ENCODE assay signal across 21 cellular contexts in the genomic region with DNA sequence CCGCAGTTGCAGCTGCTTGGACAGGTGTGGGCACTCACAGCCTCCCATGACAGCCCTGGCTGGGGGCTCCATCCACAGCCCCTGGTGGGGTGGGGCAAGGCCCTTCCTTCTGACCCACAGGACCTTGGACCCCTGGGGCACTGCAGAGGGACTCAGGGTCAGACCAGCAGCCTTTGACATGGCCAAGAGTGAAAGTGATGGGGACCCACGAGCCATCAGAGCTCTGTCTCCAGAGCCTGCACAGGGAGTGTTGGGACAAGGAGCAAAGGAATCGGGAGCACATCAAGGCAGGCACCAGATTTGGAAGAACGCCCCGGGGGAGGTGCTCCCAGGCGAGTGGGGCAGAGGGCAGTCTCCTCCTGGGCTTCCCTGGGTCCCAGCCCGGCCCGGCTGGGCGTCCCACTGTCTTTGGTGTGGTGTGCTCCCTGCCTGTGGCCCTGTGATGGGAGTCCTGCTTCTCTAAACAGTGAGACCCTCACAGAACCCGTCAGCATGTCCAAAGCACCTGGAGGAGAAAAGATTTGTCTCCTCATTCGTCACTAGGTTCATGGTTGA.
"Had no signal": no experiment of that assay in that cellular context is flagged by ENCODE, and none has a peak within 500 bp of the region (broad histone marks: within the 10 kb centered on the region; RNA-seq: fewer than 3 reads in every experiment).

No MANE protein-coding gene starts in this region.

- H3K9me3 ChIP-seq: SJCRH30 had no signal

- H3K4me3 ChIP-seq: K562, SJCRH30 had no signal

- DNase-seq: Kasumi-1, MM.1S, NCI-H1092 treated with DMSO at 0.1 percent for 48 hours, NCI-H1436, NCI-H187, NCI-H2029, NCI-H2081 treated with DMSO at 0.1 percent for 48 hours, NCI-H2171, NCI-H226, NCI-H446, NCI-H510A, NCI-H524 treated with DMSO at 0.1 percent for 48 hours, NCI-H69, NCI-H774, RPMI8226, SHP77 treated with DMSO at 0.1 percent for 48 hours, SJCRH30 had no signal

- H3K27ac ChIP-seq: HL-60, KMS-11, SJCRH30 had no signal

- ATAC-seq: K562, SK-N-SH treated with all-trans-retinoic acid at 6 μM for 48 hours had no signal

- H3K36me3 ChIP-seq: SJCRH30 had no signal

- H3K27me3 ChIP-seq: SJCRH30 had no signal
